Comparison of ENCODE assay signal across 9 cellular contexts in the genomic region with DNA sequence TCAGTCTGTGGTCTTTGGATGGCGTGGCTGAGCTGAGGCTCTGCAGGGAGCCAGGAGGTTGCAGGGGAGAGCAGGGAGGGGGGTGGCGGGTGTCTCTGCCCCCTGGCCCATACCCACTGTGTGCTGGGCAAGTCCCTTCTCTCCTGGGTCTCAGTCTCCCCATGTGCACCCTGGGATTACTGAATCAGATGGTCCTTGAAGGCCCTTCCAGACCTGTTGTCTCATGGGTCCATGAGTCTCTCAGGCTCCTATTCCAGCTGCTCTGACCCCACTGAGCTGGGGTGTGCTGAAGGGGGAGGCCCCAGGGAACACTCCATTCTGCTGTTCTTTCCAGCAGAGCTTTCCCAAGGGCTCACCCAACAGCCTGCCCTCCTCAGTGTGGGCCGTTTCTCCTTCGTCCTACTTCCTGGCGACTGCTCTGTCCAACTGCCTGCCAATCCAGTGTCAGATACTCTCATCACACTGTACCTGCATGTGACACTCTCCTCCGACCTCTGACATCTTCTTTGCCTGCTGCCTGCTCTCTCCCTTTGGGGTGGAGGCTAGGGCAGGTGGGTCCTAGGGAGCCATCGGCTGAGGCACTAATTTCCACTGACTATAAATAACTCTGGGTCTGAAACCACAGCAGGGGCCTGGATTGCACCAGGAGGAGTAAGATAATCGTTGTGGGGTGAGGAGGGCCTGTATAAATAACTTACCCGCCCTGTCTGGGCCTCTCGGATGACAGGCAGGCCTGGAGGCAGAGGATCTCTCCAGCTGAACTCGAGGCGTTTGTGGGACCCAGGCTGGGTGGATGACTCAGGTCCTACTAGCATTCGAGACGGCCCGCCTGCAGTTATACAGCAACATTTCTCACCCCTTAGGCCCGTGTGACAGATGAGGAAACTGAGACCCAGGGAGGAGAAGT.
DNase-seq lines count a peak whose midpoint lies in the region; ATAC-seq and TF ChIP-seq lines count a peak whose summit lies in the region.
"Had no signal": no experiment of that assay in that cellular context is flagged by ENCODE, and none has a peak within 500 bp of the region (broad histone marks: within the 10 kb centered on the region; RNA-seq: fewer than 3 reads in every experiment).

No MANE protein-coding gene starts in this region.

- POLR2A ChIA-PET in WTC11 (lab: Charles Lee), result no interaction called here

- H3K27me3 Mint-ChIP-seq in WTC11 (ENCODE audit: low read depth), result peaks cover 2% of the 10 kb centered on the region

- intact Hi-C loops in right cardiac atrium (cut with DNase I), result no loop called here

- CTCF ChIA-PET in WTC11 (lab: Charles Lee), result no interaction called here

- no peaks in the 10 kb centered on the region for H3K9me3 ChIP-seq in right cardiac atrium (ENCODE audit: control insufficient read depth, low read length)

- no peak for TF ChIP-seq CTCF in WTC11 (IDR thresholded peaks at IDR 0.05)

- H3K4me1 ChIP-seq in right cardiac atrium (ENCODE audit: control insufficient read depth, insufficient read depth, low read length), result peaks cover 3% of the 10 kb centered on the region

- no peak overlapping the region for H3K4me3 Mint-ChIP-seq in WTC11

- H3K4me1 Mint-ChIP-seq in WTC11, result 0 out of 2 replicates have a peak, but pooled peaks cover 2% of the 10 kb centered on the region

- H3K4me3 ChIP-seq in right cardiac atrium (ENCODE audit: low read length), result no peak overlapping the region

- 51% methylated on average over 16 of the region's 16 CpGs for WGBS in right cardiac atrium

- DNase-seq in A172 (ENCODE audit: low spot score), result peak; percentile 93
- peak; percentile 52 for DNase-seq in GM03348 (ENCODE audit: low spot score)
- DNase-seq in WTC11 (ENCODE audit: low spot score), result no peak
- no peak for DNase-seq in right cardiac atrium
- DNase-seq in kidney tubule cell (ENCODE audit: low spot score), result no peak
- no peak for DNase-seq in activated effector memory CD4-positive, alpha-beta T cell treated with Interleukin-2 at 50 U/mL for 16 hours
- DNase-seq in NCI-H1436 treated with DMSO at 0.1 percent for 48 hours (lab: John Stamatoyannopoulos, UW), result no peak
- DNase-seq: DMS 273 treated with DMSO at 0.1 percent for 48 hours had no signal

- H3K27ac ChIP-seq in right cardiac atrium (ENCODE audit: low read length), result no peak overlapping the region

- no peaks in the 10 kb centered on the region for H3K36me3 Mint-ChIP-seq in WTC11

- ATAC-seq in WTC11, result no peak
- peak; percentile 33 to 42 for ATAC-seq in right cardiac atrium
- no peak for ATAC-seq in GM21529 (IDR thresholded peaks at IDR 0.05; ENCODE audit: unreplicated experiment)

- H3K27ac Mint-ChIP-seq in WTC11, result peak overlapping the region; percentile 13; the same call in 1 of the 2 replicates

- H3K27me3 ChIP-seq in right cardiac atrium (ENCODE audit: control insufficient read depth, insufficient read depth), result no peaks in the 10 kb centered on the region

- peaks cover 4% of the 10 kb centered on the region for H3K9me3 Mint-ChIP-seq in WTC11

TF ChIP-seq in WTC11, 78 proteins besides CTCF, POLR2A, EP300 and RAD21:
- TF ChIP-seq, protein P1, sequence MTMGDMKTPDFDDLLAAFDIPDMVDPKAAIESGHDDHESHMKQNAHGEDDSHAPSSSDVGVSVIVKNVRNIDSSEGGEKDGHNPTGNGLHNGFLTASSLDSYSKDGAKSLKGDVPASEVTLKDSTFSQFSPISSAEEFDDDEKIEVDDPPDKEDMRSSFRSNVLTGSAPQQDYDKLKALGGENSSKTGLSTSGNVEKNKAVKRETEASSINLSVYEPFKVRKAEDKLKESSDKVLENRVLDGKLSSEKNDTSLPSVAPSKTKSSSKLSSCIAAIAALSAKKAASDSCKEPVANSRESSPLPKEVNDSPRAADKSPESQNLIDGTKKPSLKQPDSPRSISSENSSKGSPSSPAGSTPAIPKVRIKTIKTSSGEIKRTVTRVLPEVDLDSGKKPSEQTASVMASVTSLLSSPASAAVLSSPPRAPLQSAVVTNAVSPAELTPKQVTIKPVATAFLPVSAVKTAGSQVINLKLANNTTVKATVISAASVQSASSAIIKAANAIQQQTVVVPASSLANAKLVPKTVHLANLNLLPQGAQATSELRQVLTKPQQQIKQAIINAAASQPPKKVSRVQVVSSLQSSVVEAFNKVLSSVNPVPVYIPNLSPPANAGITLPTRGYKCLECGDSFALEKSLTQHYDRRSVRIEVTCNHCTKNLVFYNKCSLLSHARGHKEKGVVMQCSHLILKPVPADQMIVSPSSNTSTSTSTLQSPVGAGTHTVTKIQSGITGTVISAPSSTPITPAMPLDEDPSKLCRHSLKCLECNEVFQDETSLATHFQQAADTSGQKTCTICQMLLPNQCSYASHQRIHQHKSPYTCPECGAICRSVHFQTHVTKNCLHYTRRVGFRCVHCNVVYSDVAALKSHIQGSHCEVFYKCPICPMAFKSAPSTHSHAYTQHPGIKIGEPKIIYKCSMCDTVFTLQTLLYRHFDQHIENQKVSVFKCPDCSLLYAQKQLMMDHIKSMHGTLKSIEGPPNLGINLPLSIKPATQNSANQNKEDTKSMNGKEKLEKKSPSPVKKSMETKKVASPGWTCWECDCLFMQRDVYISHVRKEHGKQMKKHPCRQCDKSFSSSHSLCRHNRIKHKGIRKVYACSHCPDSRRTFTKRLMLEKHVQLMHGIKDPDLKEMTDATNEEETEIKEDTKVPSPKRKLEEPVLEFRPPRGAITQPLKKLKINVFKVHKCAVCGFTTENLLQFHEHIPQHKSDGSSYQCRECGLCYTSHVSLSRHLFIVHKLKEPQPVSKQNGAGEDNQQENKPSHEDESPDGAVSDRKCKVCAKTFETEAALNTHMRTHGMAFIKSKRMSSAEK (CRISPR knock-in tag; IDR thresholded peaks at IDR 0.05; ENCODE audit: borderline replicate concordance), result no peak
- TF ChIP-seq, protein P2, sequence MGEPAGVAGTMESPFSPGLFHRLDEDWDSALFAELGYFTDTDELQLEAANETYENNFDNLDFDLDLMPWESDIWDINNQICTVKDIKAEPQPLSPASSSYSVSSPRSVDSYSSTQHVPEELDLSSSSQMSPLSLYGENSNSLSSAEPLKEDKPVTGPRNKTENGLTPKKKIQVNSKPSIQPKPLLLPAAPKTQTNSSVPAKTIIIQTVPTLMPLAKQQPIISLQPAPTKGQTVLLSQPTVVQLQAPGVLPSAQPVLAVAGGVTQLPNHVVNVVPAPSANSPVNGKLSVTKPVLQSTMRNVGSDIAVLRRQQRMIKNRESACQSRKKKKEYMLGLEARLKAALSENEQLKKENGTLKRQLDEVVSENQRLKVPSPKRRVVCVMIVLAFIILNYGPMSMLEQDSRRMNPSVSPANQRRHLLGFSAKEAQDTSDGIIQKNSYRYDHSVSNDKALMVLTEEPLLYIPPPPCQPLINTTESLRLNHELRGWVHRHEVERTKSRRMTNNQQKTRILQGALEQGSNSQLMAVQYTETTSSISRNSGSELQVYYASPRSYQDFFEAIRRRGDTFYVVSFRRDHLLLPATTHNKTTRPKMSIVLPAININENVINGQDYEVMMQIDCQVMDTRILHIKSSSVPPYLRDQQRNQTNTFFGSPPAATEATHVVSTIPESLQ (CRISPR knock-in tag; IDR thresholded peaks at IDR 0.05), result no peak
- TF ChIP-seq ETV6 (CRISPR knock-in tag; IDR thresholded peaks at IDR 0.05), result no peak
- no peak for TF ChIP-seq GRHL2 (CRISPR knock-in tag; IDR thresholded peaks at IDR 0.05; ENCODE audit: insufficient replicate concordance, severe bottlenecking)
- no peak for TF ChIP-seq NFATC4 (CRISPR knock-in tag; IDR thresholded peaks at IDR 0.05)
- no peak for TF ChIP-seq ZNF671 (CRISPR knock-in tag; IDR thresholded peaks at IDR 0.05)
- no peak for TF ChIP-seq PRRX2 (CRISPR knock-in tag; IDR thresholded peaks at IDR 0.05)
- TF ChIP-seq, protein P3, sequence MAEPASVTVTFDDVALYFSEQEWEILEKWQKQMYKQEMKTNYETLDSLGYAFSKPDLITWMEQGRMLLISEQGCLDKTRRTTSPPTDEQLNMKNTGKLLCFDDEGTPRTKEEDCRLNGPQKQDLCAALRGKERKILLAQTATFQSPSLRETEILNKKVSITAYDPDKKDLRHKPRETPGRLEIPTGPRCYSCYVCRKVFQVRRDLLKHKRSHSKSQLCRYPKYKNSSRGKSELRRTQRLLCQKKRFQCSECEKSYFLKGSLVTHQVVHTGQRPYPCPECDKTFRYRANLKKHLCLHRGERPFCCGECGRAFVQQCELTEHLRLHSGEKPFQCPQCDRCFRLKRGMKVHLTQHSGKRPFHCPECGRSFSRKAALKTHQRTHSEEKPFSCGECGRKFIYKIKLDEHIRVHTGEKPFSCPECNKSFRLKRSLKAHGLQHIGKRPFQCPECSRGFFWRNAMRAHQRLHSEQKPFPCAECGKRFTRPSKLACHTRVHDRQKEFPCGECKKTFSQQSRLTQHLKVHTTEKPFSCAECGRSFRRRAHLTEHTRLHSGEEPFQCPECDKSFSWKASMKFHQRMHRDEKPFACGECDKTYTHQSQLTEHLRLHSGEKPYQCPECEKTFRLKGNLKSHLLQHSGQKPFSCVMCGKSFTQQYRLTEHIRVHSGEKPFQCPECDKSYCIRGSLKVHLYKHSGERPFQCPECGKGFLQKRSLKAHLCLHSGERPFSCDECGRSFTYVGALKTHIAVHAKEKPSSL (CRISPR knock-in tag; conservative IDR thresholded peaks at IDR 0.05), result no peak
- no peak for TF ChIP-seq TCF7 (CRISPR knock-in tag; IDR thresholded peaks at IDR 0.05; ENCODE audit: low read depth)
- TF ChIP-seq CBFB (CRISPR knock-in tag; IDR thresholded peaks at IDR 0.05; ENCODE audit: low read depth), result no peak
- TF ChIP-seq, protein P4, sequence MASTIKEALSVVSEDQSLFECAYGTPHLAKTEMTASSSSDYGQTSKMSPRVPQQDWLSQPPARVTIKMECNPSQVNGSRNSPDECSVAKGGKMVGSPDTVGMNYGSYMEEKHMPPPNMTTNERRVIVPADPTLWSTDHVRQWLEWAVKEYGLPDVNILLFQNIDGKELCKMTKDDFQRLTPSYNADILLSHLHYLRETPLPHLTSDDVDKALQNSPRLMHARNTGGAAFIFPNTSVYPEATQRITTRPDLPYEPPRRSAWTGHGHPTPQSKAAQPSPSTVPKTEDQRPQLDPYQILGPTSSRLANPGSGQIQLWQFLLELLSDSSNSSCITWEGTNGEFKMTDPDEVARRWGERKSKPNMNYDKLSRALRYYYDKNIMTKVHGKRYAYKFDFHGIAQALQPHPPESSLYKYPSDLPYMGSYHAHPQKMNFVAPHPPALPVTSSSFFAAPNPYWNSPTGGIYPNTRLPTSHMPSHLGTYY (CRISPR knock-in tag; IDR thresholded peaks at IDR 0.05), result no peak
- no peak for TF ChIP-seq MYBL2 (CRISPR knock-in tag; IDR thresholded peaks at IDR 0.05)
TF ChIP-seq in WTC11: peak in this region for 0.

Comparison
In these comparisons a context has a peak if more than half of its experiments do, and no peak if none do; other contexts are left out.
1. DNase-seq: peak in A172 (single experiment) and GM03348 (single experiment); none in WTC11 (single experiment), right cardiac atrium (0 of 3), kidney tubule cell (single experiment), activated effector memory CD4-positive, alpha-beta T cell treated with Interleukin-2 at 50 U/mL for 16 hours (single experiment) and NCI-H1436 treated with DMSO at 0.1 percent for 48 hours (single experiment).
2. ATAC-seq: peak in right cardiac atrium (2 of 2); none in WTC11 (single experiment) and GM21529 (single experiment).